ENCODE assay signal across 10 cellular contexts in genomic region chr1:197880385-197880784, GRCh38. TPM values are rescaled to one million over a fixed set of nuclear protein-coding genes. Genes with fewer than 3 reads are reported as not detected.
"Had no signal": no experiment of that assay in that cellular context is flagged by ENCODE, and none has a peak within 500 bp of the region (broad histone marks: within the 10 kb centered on the region; RNA-seq: fewer than 3 reads in every experiment).

No MANE protein-coding gene starts in this region.

RNA-seq across cellular contexts. Expression of gene C1orf53, which starts 22.0 kb away (rescaled TPM):
- total RNA-seq: naive thymus-derived CD8-positive, alpha-beta T cell; occipital lobe; thoracic aorta had no signal

RNA-seq across cellular contexts. Expression of gene LHX9, which starts 36.8 kb away (rescaled TPM):
- total RNA-seq: mammary epithelial cell; naive thymus-derived CD8-positive, alpha-beta T cell; osteocyte; sigmoid colon; spleen; subcutaneous adipose tissue; suprapubic skin; thoracic aorta had no signal
- polyA plus RNA-seq: immature natural killer cell; mammary epithelial cell; naive thymus-derived CD8-positive, alpha-beta T cell; spleen had no signal
